ENCODE assay signal across 2 cellular contexts in genomic region chr15:42549052-42549491, GRCh38.
TF ChIP-seq lines count a peak whose summit lies in the region.

No MANE protein-coding gene starts in this region.

TF ChIP-seq in SK-N-SH, 30 proteins besides CTCF, POLR2A, EP300 and RAD21:
- TF ChIP-seq JUND (IDR thresholded peaks at IDR 0.05) (no peak), YY1 (IDR thresholded peaks at IDR 0.05; ENCODE audit: low read depth) (no peak; the same call in 1 of the 2 replicates), IRF3 (IDR thresholded peaks at IDR 0.05; ENCODE audit: low read depth, low read length) (no peak), REST (IDR thresholded peaks at IDR 0.05; ENCODE audit: low read depth, low read length) (no peak), FOXM1 (IDR thresholded peaks at IDR 0.05; ENCODE audit: low read depth) (no peak), RFX5 (IDR thresholded peaks at IDR 0.05; ENCODE audit: low read length) (no peak), NRF1 (IDR thresholded peaks at IDR 0.05; ENCODE audit: low read depth, low read length) (no peak), PBX3 (IDR thresholded peaks at IDR 0.05) (no peak), POLR2AphosphoS5 (IDR thresholded peaks at IDR 0.05; ENCODE audit: low read depth, low read length) (no peak), GABPA (IDR thresholded peaks at IDR 0.05; ENCODE audit: low read depth) (no peak), EZH2phosphoT487 (IDR thresholded peaks at IDR 0.05; ENCODE audit: borderline replicate concordance, low read depth) (no peak), TEAD4 (IDR thresholded peaks at IDR 0.05; ENCODE audit: borderline replicate concordance, insufficient read depth) (no peak), MAX (IDR thresholded peaks at IDR 0.05; ENCODE audit: low read depth) (no peak), ZBTB33 (IDR thresholded peaks at IDR 0.05; ENCODE audit: borderline replicate concordance, low read depth) (no peak), SMC3 (IDR thresholded peaks at IDR 0.05; ENCODE audit: low read depth, low read length) (no peak), USF2 (IDR thresholded peaks at IDR 0.05; ENCODE audit: borderline replicate concordance, low read depth, low read length) (no peak), MEF2A (IDR thresholded peaks at IDR 0.05; ENCODE audit: borderline replicate concordance, low read depth) (no peak), RCOR1 (IDR thresholded peaks at IDR 0.05; ENCODE audit: low read length) (no peak), FOSL2 (IDR thresholded peaks at IDR 0.05; ENCODE audit: borderline replicate concordance, low read depth) (no peak), MXI1 (IDR thresholded peaks at IDR 0.05; ENCODE audit: low read depth, low read length) (no peak)

TF ChIP-seq in endothelial cell of umbilical vein, 7 proteins besides CTCF, POLR2A, EP300 and RAD21:
- no peak for TF ChIP-seq FOS (IDR thresholded peaks at IDR 0.05; ENCODE audit: borderline replicate concordance, insufficient read depth, low read length)
- no peak for TF ChIP-seq JUN (IDR thresholded peaks at IDR 0.05; ENCODE audit: borderline replicate concordance, insufficient read depth, insufficient read length, low read depth)
- TF ChIP-seq EZH2 (IDR thresholded peaks at IDR 0.05; ENCODE audit: borderline replicate concordance, low read depth, low read length, severe bottlenecking): no peak
- TF ChIP-seq GATA2 (IDR thresholded peaks at IDR 0.05; ENCODE audit: insufficient read depth, insufficient read length, low read depth, low read length): no peak
